In the genomic region with DNA sequence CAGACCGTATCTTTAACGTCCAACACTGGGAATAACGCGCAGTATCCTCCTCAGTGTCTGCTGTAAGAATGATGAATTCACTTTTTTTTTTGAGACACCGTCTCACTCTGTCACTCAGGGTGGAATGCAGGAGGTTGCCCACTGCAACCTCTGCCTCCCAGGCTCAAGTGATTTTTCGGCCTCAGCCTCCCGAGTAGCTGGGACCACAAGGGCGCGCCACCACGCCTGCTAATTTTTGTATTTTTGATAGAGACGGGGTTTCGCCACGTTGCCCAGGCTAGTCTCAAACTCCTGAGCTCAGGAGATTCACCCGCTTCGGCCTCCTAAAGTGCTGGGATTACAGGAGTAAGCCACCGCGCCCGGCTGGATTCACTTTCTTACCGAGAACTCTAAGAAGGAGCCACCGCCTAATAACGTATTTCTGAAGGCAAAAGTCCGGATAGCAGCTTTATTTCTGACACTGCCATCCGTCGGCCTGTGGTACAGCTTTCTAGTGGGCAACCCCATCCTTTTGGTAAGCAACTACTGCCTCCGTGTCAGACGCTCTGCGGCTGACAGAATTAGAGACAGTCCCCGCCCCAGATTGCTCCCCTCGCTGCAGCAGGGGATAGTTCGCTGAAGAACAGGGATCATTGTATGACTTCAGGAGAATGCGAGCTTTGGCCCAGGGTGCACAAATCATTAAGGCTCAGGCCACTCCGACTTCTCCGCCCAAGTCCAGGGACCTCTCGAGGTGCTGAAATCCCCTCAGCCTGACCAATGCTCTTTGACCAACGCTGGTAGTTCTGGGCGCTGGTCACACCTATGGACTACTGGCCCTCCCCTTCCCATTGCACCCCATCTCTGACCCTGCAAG, we compare ENCODE assay signal across 8 cellular contexts. TPM values are rescaled to one million over a fixed set of nuclear protein-coding genes. Genes with fewer than 3 reads are reported as not detected.
DNase-seq lines count a peak whose midpoint lies in the region; ATAC-seq, FAIRE-seq and TF ChIP-seq lines count a peak whose summit lies in the region.

No MANE protein-coding gene starts in this region.

- intact Hi-C loops in activated CD4-positive, alpha-beta T cell treated with anti-CD3 and anti-CD28 coated beads for 36 hours (cut with DNase I, micrococcal nuclease) = loop anchor here (1.0 to 5.0 kb wide), 8 partner anchors 101 to 1417 kb away; partner anchors contain the start of genes DLG5 (in 1 of the 2), ZCCHC24 (in 1 of the 2) and ZMIZ1 (in 1 of the 2)
- intact Hi-C loops in left ventricle myocardium superior (cut with micrococcal nuclease) = no loop called here

- H3K36me3 Mint-ChIP-seq in activated CD4-positive, alpha-beta T cell treated with anti-CD3 and anti-CD28 coated beads for 36 hours (ENCODE audit: low read depth) = peaks cover 30% of the 10 kb centered on the region
- H3K36me3 Mint-ChIP-seq in activated naive CD4-positive, alpha-beta T cell treated with anti-CD3 and anti-CD28 coated beads, Interleukin-2, amount 50 U/mL, for 24 hours = peaks cover 17% of the 10 kb centered on the region

- no peaks in the 10 kb centered on the region for H3K9me3 Mint-ChIP-seq in activated CD4-positive, alpha-beta T cell treated with anti-CD3 and anti-CD28 coated beads for 36 hours (ENCODE audit: low read depth)
- H3K9me3 Mint-ChIP-seq in activated naive CD4-positive, alpha-beta T cell treated with anti-CD3 and anti-CD28 coated beads, Interleukin-2, amount 50 U/mL, for 24 hours = no peaks in the 10 kb centered on the region

- TF ChIP-seq CTCF in retinal pigment epithelial cell (conservative IDR thresholded peaks at IDR 0.05; ENCODE audit: low read depth, low read length) (no peak), GM10248 (IDR thresholded peaks at IDR 0.05; ENCODE audit: control extremely low read depth, extremely low read depth, low read depth, missing control alignments) (no peak)

- peak overlapping the region; percentile 100 for H3K4me3 ChIP-seq in retinal pigment epithelial cell (ENCODE audit: low read length)

- CTCF ChIA-PET in activated CD4-positive, alpha-beta T cell treated with anti-CD3 and anti-CD28 coated beads for 36 hours (lab: Charles Lee) = interaction anchor here (0.6 kb wide), 1 partner anchor 732 kb away, joined by 3 read pairs; no protein-coding TSS in a partner anchor
- CTCF ChIA-PET in GM10248 (lab: Yijun Ruan, JAX) = interaction anchor here (1.4 to 2.0 kb wide), 8 partner anchors 10 to 1167 kb away, joined by 3 to 8 read pairs (median 5); no protein-coding TSS in a partner anchor

- POLR2A ChIA-PET in activated CD4-positive, alpha-beta T cell treated with anti-CD3 and anti-CD28 coated beads for 36 hours (lab: Charles Lee) = interaction anchor here (0.6 kb wide), 1 partner anchor 13 kb away, joined by 3 read pairs; no protein-coding TSS in a partner anchor
- POLR2A ChIA-PET in GM10248 (lab: Yijun Ruan, JAX) = no interaction called here

- DNase-seq in activated CD4-positive, alpha-beta T cell treated with anti-CD3 and anti-CD28 coated beads for 36 hours = peak; percentile 59
- DNase-seq in activated CD4-positive, alpha-beta T cell treated with anti-CD3 and anti-CD28 coated beads for 4 hours = no peak
- DNase-seq in left ventricle myocardium superior (peak; percentile 31), retinal pigment epithelial cell (ENCODE audit: low read depth) (no peak), GM10248 (ENCODE audit: extremely low spot score) (no peak), GM19239 (ENCODE audit: insufficient read length, low spot score) (no peak)

- peaks cover 33% of the 10 kb centered on the region for H3K4me1 Mint-ChIP-seq in activated CD4-positive, alpha-beta T cell treated with anti-CD3 and anti-CD28 coated beads for 36 hours
- peaks cover 39% of the 10 kb centered on the region for H3K4me1 Mint-ChIP-seq in activated naive CD4-positive, alpha-beta T cell treated with anti-CD3 and anti-CD28 coated beads, Interleukin-2, amount 50 U/mL, for 24 hours

- peak overlapping the region; percentile 98 for H3K27ac Mint-ChIP-seq in activated CD4-positive, alpha-beta T cell treated with anti-CD3 and anti-CD28 coated beads for 36 hours
- peak overlapping the region; percentile 99 for H3K27ac Mint-ChIP-seq in activated naive CD4-positive, alpha-beta T cell treated with anti-CD3 and anti-CD28 coated beads, Interleukin-2, amount 50 U/mL, for 24 hours

- no peaks in the 10 kb centered on the region for H3K27me3 Mint-ChIP-seq in activated CD4-positive, alpha-beta T cell treated with anti-CD3 and anti-CD28 coated beads for 36 hours
- no peaks in the 10 kb centered on the region for H3K27me3 Mint-ChIP-seq in activated naive CD4-positive, alpha-beta T cell treated with anti-CD3 and anti-CD28 coated beads, Interleukin-2, amount 50 U/mL, for 24 hours

- no peak for FAIRE-seq in GM19239 (lab: Jason Lieb, UNC)

- peak; percentile 8 for ATAC-seq in activated CD4-positive, alpha-beta T cell treated with anti-CD3 and anti-CD28 coated beads for 36 hours
- ATAC-seq in HG03354 (IDR thresholded peaks at IDR 0.05; ENCODE audit: poor library complexity, severe bottlenecking, unreplicated experiment) (peak; percentile 6), left ventricle myocardium superior (no peak)

- H3K4me3 Mint-ChIP-seq in activated CD4-positive, alpha-beta T cell treated with anti-CD3 and anti-CD28 coated beads for 36 hours = peak overlapping the region; percentile 99
- peak overlapping the region; percentile 100 for H3K4me3 Mint-ChIP-seq in activated naive CD4-positive, alpha-beta T cell treated with anti-CD3 and anti-CD28 coated beads, Interleukin-2, amount 50 U/mL, for 24 hours

RNA-seq across cellular contexts. Expression of gene POLR3A, which starts 0.6 kb away (rescaled TPM):
- 10 to 100 TPM; 18.3 to 19.3 TPM for total RNA-seq in activated CD4-positive, alpha-beta T cell treated with anti-CD3 and anti-CD28 coated beads for 36 hours
- 9.7 TPM for total RNA-seq in left ventricle myocardium superior

RNA-seq across cellular contexts. Expression of gene RPS24, which starts 5.0 kb away (rescaled TPM):
- 1,000 to 10,000 TPM; 2,145 to 3,094 TPM for total RNA-seq in activated CD4-positive, alpha-beta T cell treated with anti-CD3 and anti-CD28 coated beads for 36 hours
- 807 TPM for total RNA-seq in left ventricle myocardium superior

Comparison
In these comparisons a context has a peak if more than half of its experiments do, and no peak if none do; other contexts are left out.
1. DNase-seq: peak in activated CD4-positive, alpha-beta T cell treated with anti-CD3 and anti-CD28 coated beads for 36 hours (single experiment) and left ventricle myocardium superior (single experiment); none in activated CD4-positive, alpha-beta T cell treated with anti-CD3 and anti-CD28 coated beads for 4 hours (0 of 2), retinal pigment epithelial cell (single experiment), GM10248 (single experiment) and GM19239 (single experiment).